ENCODE assay signal across 17 cellular contexts in the genomic region with DNA sequence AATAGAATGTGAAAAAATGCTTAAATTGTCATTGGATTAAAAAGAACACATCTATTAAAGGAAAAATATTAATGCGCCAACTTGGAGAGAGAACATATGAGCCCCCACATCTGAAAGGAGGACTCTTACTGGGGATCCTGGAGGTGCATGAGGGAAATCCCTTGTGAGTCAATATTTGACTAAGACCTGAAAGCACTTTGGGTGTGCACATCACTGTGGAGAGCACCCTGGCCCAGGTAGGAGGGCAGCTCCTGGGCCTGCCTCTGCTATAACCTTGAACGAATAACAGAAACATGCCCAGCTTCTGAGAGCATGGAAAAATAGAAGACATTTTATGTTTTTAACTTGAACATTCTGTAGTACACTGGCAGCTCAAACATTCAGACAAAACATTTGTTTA.
"Had no signal": no experiment of that assay in that cellular context is flagged by ENCODE, and none has a peak within 500 bp of the region (broad histone marks: within the 10 kb centered on the region; RNA-seq: fewer than 3 reads in every experiment).

No MANE protein-coding gene starts in this region.

- H3K27ac ChIP-seq: adrenal gland, cardiac muscle cell, neutrophil, parathyroid adenoma, transverse colon, vagina had no signal

- ATAC-seq: left lobe of liver; mucosa of descending colon; naive thymus-derived CD4-positive, alpha-beta T cell had no signal

- H3K4me3 Mint-ChIP-seq: activated CD4-positive, alpha-beta memory T cell treated with anti-CD3 and anti-CD28 coated beads, Interleukin-2, amount 10 ng/mL, durations not matched to agents 7 days and 5 days; memory B cell; naive thymus-derived CD4-positive, alpha-beta T cell had no signal

- DNase-seq: activated CD4-positive, alpha-beta memory T cell treated with anti-CD3 and anti-CD28 coated beads, Interleukin-2, amount 10 ng/mL, durations not matched to agents 7 days and 5 days; activated CD4-positive, alpha-beta T cell treated with anti-CD3 and anti-CD28 coated beads for 4 hours; activated CD8-positive, alpha-beta memory T cell treated with anti-CD3 and anti-CD28 coated beads, Interleukin-2, amount 50 U/mL, for 4 hours; adrenal gland; erythroblast; islet precursor cell; mucosa of descending colon; naive thymus-derived CD4-positive, alpha-beta T cell; stimulated activated naive CD4-positive, alpha-beta T cell; T-helper 2 cell; transverse colon had no signal

- H3K4me1 Mint-ChIP-seq: activated CD4-positive, alpha-beta memory T cell treated with anti-CD3 and anti-CD28 coated beads, Interleukin-2, amount 10 ng/mL, durations not matched to agents 7 days and 5 days; memory B cell had no signal

- H3K9me3 Mint-ChIP-seq: activated CD4-positive, alpha-beta memory T cell treated with anti-CD3 and anti-CD28 coated beads, Interleukin-2, amount 10 ng/mL, durations not matched to agents 7 days and 5 days; memory B cell; naive thymus-derived CD4-positive, alpha-beta T cell had no signal

- H3K27ac Mint-ChIP-seq: activated CD4-positive, alpha-beta memory T cell treated with anti-CD3 and anti-CD28 coated beads, Interleukin-2, amount 10 ng/mL, durations not matched to agents 7 days and 5 days; memory B cell; naive thymus-derived CD4-positive, alpha-beta T cell had no signal
